ENCODE assay signal across 2 cellular contexts in the genomic region with DNA sequence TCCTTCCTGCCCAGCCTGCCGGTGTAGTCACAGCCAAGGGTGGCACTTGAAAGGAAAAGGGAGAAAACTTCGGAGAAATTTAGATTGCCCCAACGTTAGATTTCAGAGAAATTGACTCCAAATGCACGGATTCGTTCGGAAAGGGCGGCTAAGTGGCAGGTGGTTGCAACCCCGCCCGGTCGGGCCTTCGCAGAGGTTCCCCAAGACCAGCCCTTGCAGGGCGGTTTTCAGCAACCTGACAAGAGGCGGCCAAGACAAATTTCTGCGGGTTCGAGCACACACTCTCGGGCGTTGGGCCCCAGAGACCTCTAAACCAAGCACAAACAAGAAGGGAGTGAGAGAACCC.
TF ChIP-seq lines count a peak whose summit lies in the region.

No MANE protein-coding gene starts in this region.

TF ChIP-seq in H1, 55 proteins besides CTCF, POLR2A, EP300 and RAD21 (continues in another document):
- no peak for TF ChIP-seq GABPA (IDR thresholded peaks at IDR 0.05; ENCODE audit: borderline replicate concordance, insufficient read depth, low read length)
- TF ChIP-seq CHD7 (IDR thresholded peaks at IDR 0.05; ENCODE audit: insufficient replicate concordance, low read length): no peak
- no peak for TF ChIP-seq CHD2 (IDR thresholded peaks at IDR 0.05; ENCODE audit: low read length)
- TF ChIP-seq E2F6 (IDR thresholded peaks at IDR 0.05): peak; percentile 76
- TF ChIP-seq RBBP5 (IDR thresholded peaks at IDR 0.05; ENCODE audit: borderline replicate concordance, low read depth, low read length): no peak
- TF ChIP-seq NRF1 (IDR thresholded peaks at IDR 0.05; ENCODE audit: low read depth, low read length): no peak
- no peak for TF ChIP-seq SP1 (IDR thresholded peaks at IDR 0.05; ENCODE audit: low read depth, low read length)
- no peak for TF ChIP-seq JUND (IDR thresholded peaks at IDR 0.05; ENCODE audit: low read length)
- no peak for TF ChIP-seq KDM5A (IDR thresholded peaks at IDR 0.05; ENCODE audit: low read length)
- peak; percentile 84 for TF ChIP-seq RNF2 (IDR thresholded peaks at IDR 0.05; ENCODE audit: borderline replicate concordance, low read depth, low read length, missing control alignments, poor library complexity, severe bottlenecking)
- peak; percentile 40 for TF ChIP-seq KDM4A (IDR thresholded peaks at IDR 0.05; ENCODE audit: low read depth, low read length, severe bottlenecking)
- TF ChIP-seq FOSL1 (IDR thresholded peaks at IDR 0.05; ENCODE audit: insufficient read depth, low read depth, low read length): no peak
- 0 out of 2 replicates have a peak, but pooled peaks have one; percentile 19 for TF ChIP-seq MAX (IDR thresholded peaks at IDR 0.05)
- no peak for TF ChIP-seq SAP30 (IDR thresholded peaks at IDR 0.05; ENCODE audit: insufficient read depth, insufficient replicate concordance, low read length)
- no peak for TF ChIP-seq POLR2AphosphoS5 (IDR thresholded peaks at IDR 0.05; ENCODE audit: low read depth, low read length)
- no peak for TF ChIP-seq BCL11A (IDR thresholded peaks at IDR 0.05; ENCODE audit: low read depth in 2 of 2, low read length in 2 of 2)

TF ChIP-seq in neural cell, 6 proteins besides CTCF, POLR2A, EP300 and RAD21:
- TF ChIP-seq MXI1 (conservative IDR thresholded peaks at IDR 0.05; ENCODE audit: poor library complexity, severe bottlenecking) (no peak), SMC3 (conservative IDR thresholded peaks at IDR 0.05; ENCODE audit: poor library complexity) (no peak), POLR2AphosphoS5 (IDR thresholded peaks at IDR 0.05) (no peak), TAF1 (IDR thresholded peaks at IDR 0.05; ENCODE audit: low read depth) (no peak), EZH2 (IDR thresholded peaks at IDR 0.05; ENCODE audit: borderline replicate concordance, insufficient read depth, low read length, poor library complexity, severe bottlenecking) (no peak)
- TF ChIP-seq, protein P1, sequence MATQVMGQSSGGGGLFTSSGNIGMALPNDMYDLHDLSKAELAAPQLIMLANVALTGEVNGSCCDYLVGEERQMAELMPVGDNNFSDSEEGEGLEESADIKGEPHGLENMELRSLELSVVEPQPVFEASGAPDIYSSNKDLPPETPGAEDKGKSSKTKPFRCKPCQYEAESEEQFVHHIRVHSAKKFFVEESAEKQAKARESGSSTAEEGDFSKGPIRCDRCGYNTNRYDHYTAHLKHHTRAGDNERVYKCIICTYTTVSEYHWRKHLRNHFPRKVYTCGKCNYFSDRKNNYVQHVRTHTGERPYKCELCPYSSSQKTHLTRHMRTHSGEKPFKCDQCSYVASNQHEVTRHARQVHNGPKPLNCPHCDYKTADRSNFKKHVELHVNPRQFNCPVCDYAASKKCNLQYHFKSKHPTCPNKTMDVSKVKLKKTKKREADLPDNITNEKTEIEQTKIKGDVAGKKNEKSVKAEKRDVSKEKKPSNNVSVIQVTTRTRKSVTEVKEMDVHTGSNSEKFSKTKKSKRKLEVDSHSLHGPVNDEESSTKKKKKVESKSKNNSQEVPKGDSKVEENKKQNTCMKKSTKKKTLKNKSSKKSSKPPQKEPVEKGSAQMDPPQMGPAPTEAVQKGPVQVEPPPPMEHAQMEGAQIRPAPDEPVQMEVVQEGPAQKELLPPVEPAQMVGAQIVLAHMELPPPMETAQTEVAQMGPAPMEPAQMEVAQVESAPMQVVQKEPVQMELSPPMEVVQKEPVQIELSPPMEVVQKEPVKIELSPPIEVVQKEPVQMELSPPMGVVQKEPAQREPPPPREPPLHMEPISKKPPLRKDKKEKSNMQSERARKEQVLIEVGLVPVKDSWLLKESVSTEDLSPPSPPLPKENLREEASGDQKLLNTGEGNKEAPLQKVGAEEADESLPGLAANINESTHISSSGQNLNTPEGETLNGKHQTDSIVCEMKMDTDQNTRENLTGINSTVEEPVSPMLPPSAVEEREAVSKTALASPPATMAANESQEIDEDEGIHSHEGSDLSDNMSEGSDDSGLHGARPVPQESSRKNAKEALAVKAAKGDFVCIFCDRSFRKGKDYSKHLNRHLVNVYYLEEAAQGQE (IDR thresholded peaks at IDR 0.05; ENCODE audit: borderline replicate concordance): no peak
